In the genomic region with DNA sequence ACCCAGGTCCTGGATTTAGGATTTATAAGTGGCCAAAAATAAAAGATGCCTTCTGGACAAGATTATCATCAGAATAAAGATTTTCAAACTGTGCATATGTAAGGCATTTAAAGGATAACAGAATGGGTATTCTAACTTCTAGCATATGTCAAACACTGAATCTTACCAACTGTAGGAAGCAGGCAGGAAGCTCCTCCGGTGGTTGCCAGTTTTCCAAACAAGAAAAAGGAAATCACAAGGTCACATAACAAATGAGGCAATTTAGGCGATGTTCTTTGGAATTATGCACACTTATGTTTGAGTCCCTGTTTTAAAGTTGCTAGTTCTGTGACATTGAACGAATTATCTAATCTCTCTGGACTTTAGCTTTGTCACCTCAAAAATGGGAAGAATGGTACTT, we compare ENCODE assay signal across 22 cellular contexts. TPM values are rescaled to one million over a fixed set of nuclear protein-coding genes. Genes with fewer than 3 reads are reported as not detected.
DNase-seq lines count a peak whose midpoint lies in the region; ATAC-seq and TF ChIP-seq lines count a peak whose summit lies in the region.
"Had no signal": no experiment of that assay in that cellular context is flagged by ENCODE, and none has a peak within 500 bp of the region (broad histone marks: within the 10 kb centered on the region; RNA-seq: fewer than 3 reads in every experiment).

No MANE protein-coding gene starts in this region.

- H3K4me3 ChIP-seq in mesodermal cell (ENCODE audit: extremely low read depth, insufficient read depth, low read length, poor library complexity, severe bottlenecking) = no peak overlapping the region
- H3K4me3 ChIP-seq in right atrium auricular region = no peak overlapping the region
- H3K4me3 ChIP-seq: GM23338, HAP-1 had no signal

- no peak for ATAC-seq in stimulated activated memory B cell treated with anti-CD40 and anti-IgM and Interleukin-4, amounts not matched to agents 10 μg/mL and 1 μg/mL and 100 μg/mL, for 72 hours
- ATAC-seq: GM23338, Panc1 had no signal

- TF ChIP-seq CTCF in HFFc6 (IDR thresholded peaks at IDR 0.05) (no peak), right atrium auricular region (IDR thresholded peaks at IDR 0.05) (no peak)

- no peak overlapping the region for H3K4me3 Mint-ChIP-seq in HFFc6
- H3K4me3 Mint-ChIP-seq in stimulated activated memory B cell treated with anti-CD40 and anti-IgM and Interleukin-4, amounts not matched to agents 10 μg/mL and 1 μg/mL and 100 μg/mL, for 72 hours = no peak overlapping the region
- H3K4me3 Mint-ChIP-seq: CD4-positive, CD25-positive, alpha-beta regulatory T cell; GM23338 had no signal

- DNase-seq in HFFc6 (no peak), dermis microvascular lymphatic vessel endothelial cell (ENCODE audit: low read depth in 2 of 2) (peak; percentile 24 to 64), right atrium auricular region (ENCODE audit: low spot score) (no peak), cerebellar nuclear complex (lab: John Stamatoyannopoulos, UW) (no peak), glomerular visceral epithelial cell (ENCODE audit: extremely low spot score) (no peak)
- DNase-seq: CD4-positive, CD25-positive, alpha-beta regulatory T cell; Karpas-422; NCI-H1092 treated with DMSO at 0.1 percent for 48 hours; NCI-H1436; NCI-H187; NCI-H2081 treated with DMSO at 0.1 percent for 48 hours; NCI-H2171; NCI-H226; NCI-H510A; SHP77 treated with DMSO at 0.1 percent for 48 hours had no signal

- H3K4me1 ChIP-seq in mesodermal cell (ENCODE audit: control insufficient read depth, insufficient read depth, low read length, poor library complexity, severe bottlenecking) (peaks cover 6% of the 10 kb centered on the region), right atrium auricular region (no peaks in the 10 kb centered on the region)
- H3K4me1 ChIP-seq: HAP-1 had no signal

- H3K9me3 Mint-ChIP-seq in HFFc6 = no peaks in the 10 kb centered on the region
- H3K9me3 Mint-ChIP-seq in stimulated activated memory B cell treated with anti-CD40 and anti-IgM and Interleukin-4, amounts not matched to agents 10 μg/mL and 1 μg/mL and 100 μg/mL, for 72 hours = no peaks in the 10 kb centered on the region
- H3K9me3 Mint-ChIP-seq: CD4-positive, CD25-positive, alpha-beta regulatory T cell; GM23338 had no signal

- peak overlapping the region; percentile 75 for H3K27ac Mint-ChIP-seq in HFFc6
- H3K27ac Mint-ChIP-seq in stimulated activated memory B cell treated with anti-CD40 and anti-IgM and Interleukin-4, amounts not matched to agents 10 μg/mL and 1 μg/mL and 100 μg/mL, for 72 hours = no peak overlapping the region
- H3K27ac Mint-ChIP-seq: GM23338 had no signal

- H3K9me3 ChIP-seq in mesodermal cell (ENCODE audit: control insufficient read depth, low read length) (no peaks in the 10 kb centered on the region), right atrium auricular region (no peaks in the 10 kb centered on the region)
- H3K9me3 ChIP-seq: HAP-1 had no signal

- peaks cover 73% of the 10 kb centered on the region for H3K4me1 Mint-ChIP-seq in HFFc6 (ENCODE audit: low read depth)
- no peaks in the 10 kb centered on the region for H3K4me1 Mint-ChIP-seq in stimulated activated memory B cell treated with anti-CD40 and anti-IgM and Interleukin-4, amounts not matched to agents 10 μg/mL and 1 μg/mL and 100 μg/mL, for 72 hours

- H3K27ac ChIP-seq in mesodermal cell (ENCODE audit: low read depth, low read length, severe bottlenecking) (peak overlapping the region; percentile 58), right atrium auricular region (no peak overlapping the region)

- no peaks in the 10 kb centered on the region for H3K27me3 ChIP-seq in right atrium auricular region

- H3K36me3 ChIP-seq in mesodermal cell (ENCODE audit: control insufficient read depth, insufficient read depth, low read length) (no peaks in the 10 kb centered on the region), right atrium auricular region (no peaks in the 10 kb centered on the region)
- H3K36me3 ChIP-seq: HAP-1 had no signal

- WGBS in mesodermal cell (ENCODE audit: insufficient coverage in 2 of 2), 2 experiments = 93 to 100% methylated on average over 1 to 3 of the region's 3 CpGs

- no peaks in the 10 kb centered on the region; the same call in 1 of the 2 replicates for H3K27me3 Mint-ChIP-seq in HFFc6 (ENCODE audit: insufficient read depth)
- H3K27me3 Mint-ChIP-seq in stimulated activated memory B cell treated with anti-CD40 and anti-IgM and Interleukin-4, amounts not matched to agents 10 μg/mL and 1 μg/mL and 100 μg/mL, for 72 hours = no peaks in the 10 kb centered on the region
- H3K27me3 Mint-ChIP-seq: CD4-positive, CD25-positive, alpha-beta regulatory T cell had no signal

- peaks cover 19% of the 10 kb centered on the region for H3K36me3 Mint-ChIP-seq in HFFc6 (ENCODE audit: low read depth)
- H3K36me3 Mint-ChIP-seq in stimulated activated memory B cell treated with anti-CD40 and anti-IgM and Interleukin-4, amounts not matched to agents 10 μg/mL and 1 μg/mL and 100 μg/mL, for 72 hours = no peaks in the 10 kb centered on the region
- H3K36me3 Mint-ChIP-seq: CD4-positive, CD25-positive, alpha-beta regulatory T cell had no signal

RNA-seq across cellular contexts. Expression of a gene that starts 48.9 kb away (rescaled TPM):
- total RNA-seq in HFFc6 (2021; fragmentation: NEBNext Ultra II Directional; extraction: Animal tissue kit (Norgen Biotek cat#: 25700)) = 1 to 10 TPM in 2 of 6 experiments, under 1 TPM in 4; 0.76 to 1.9 (median 0.95) TPM
- total RNA-seq in dermis microvascular lymphatic vessel endothelial cell = 0.25 TPM in 1 of 2 replicates, not detected in the other
- polyA plus RNA-seq in mesodermal cell (2013, experiment 1 of 2) = not detected
- polyA plus RNA-seq in mesodermal cell (2013, experiment 2 of 2) = not detected
- not detected for total RNA-seq in right atrium auricular region
- total RNA-seq: CD4-positive, CD25-positive, alpha-beta regulatory T cell; Daoy; GM23338 had no signal
- polyA plus RNA-seq: BJ, GM23338 had no signal

Comparison
In these comparisons a context has a peak if more than half of its experiments do, and no peak if none do; other contexts are left out.
1. DNase-seq: peak in dermis microvascular lymphatic vessel endothelial cell (2 of 2); none in HFFc6 (single experiment), right atrium auricular region (single experiment), cerebellar nuclear complex (0 of 2) and glomerular visceral epithelial cell (single experiment).